Comparison of ENCODE assay signal across 21 cellular contexts in the genomic region with DNA sequence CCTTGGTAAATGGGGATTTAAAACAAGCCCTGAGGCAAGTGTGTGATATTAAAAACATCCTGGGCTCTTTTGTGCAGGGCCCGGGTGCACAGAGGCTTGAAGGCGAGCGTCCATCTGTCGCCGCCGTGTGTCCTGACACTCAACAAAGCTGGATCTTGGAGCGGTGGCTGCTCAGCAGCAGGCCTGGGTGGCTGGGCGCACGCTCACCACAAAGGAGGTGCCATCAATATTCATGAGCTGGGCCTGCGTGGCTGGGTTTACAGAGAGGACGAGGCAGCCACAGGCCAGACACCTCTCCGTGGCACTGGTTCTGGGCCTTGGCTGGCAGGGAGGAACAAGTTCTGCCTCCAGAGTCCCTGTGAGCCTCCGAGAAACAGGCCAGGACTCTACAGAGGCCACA. TPM values are rescaled to one million over a fixed set of nuclear protein-coding genes. Genes with fewer than 3 reads are reported as not detected.
A peak's percentile ranks its signal among the peaks of the same experiment; 100 is the strongest.
DNase-seq lines count a peak whose midpoint lies in the region; ATAC-seq and TF ChIP-seq lines count a peak whose summit lies in the region.
"Had no signal": no experiment of that assay in that cellular context is flagged by ENCODE, and none has a peak within 500 bp of the region (broad histone marks: within the 10 kb centered on the region; RNA-seq: fewer than 3 reads in every experiment).

No MANE protein-coding gene starts in this region.

- no peaks in the 10 kb centered on the region for H4K20me1 ChIP-seq in neural cell (ENCODE audit: insufficient read depth)

- ATAC-seq in HG03108 (IDR thresholded peaks at IDR 0.05; ENCODE audit: unreplicated experiment): no peak
- ATAC-seq: right lobe of liver had no signal

- no peaks in the 10 kb centered on the region; the same call in none of the 2 replicates for H3K27me3 ChIP-seq in HUES48 (ENCODE audit: control insufficient read depth, insufficient read depth, low read length)
- no peaks in the 10 kb centered on the region for H3K27me3 ChIP-seq in neural cell (ENCODE audit: insufficient read depth, low read depth, low read length)
- no peaks in the 10 kb centered on the region for H3K27me3 ChIP-seq in vagina
- H3K27me3 ChIP-seq: right lobe of liver had no signal

- H3K9me3 ChIP-seq in HUES48 (ENCODE audit: control insufficient read depth, insufficient read depth, low read length) (no peaks in the 10 kb centered on the region), neural cell (ENCODE audit: low read length) (no peaks in the 10 kb centered on the region), vagina (no peaks in the 10 kb centered on the region)
- H3K9me3 ChIP-seq: heart left ventricle, right lobe of liver, uterus had no signal

- H3K36me3 ChIP-seq in HUES48 (ENCODE audit: control insufficient read depth, insufficient read depth, low read length) (no peaks in the 10 kb centered on the region), neural cell (ENCODE audit: insufficient read depth, low read length) (no peaks in the 10 kb centered on the region), vagina (no peaks in the 10 kb centered on the region)
- H3K36me3 ChIP-seq: heart left ventricle, right lobe of liver, uterus had no signal

- DNase-seq in Ammon's horn (ENCODE audit: low spot score): peak; percentile 77
- no peak for DNase-seq in stimulated activated CD4-positive, alpha-beta T cell treated with anti-CD3 and anti-CD28 coated beads, Interleukin-12 subunit alpha, Interleukin-12 subunit beta, amount 100 ng/mL, for 4 hours
- no peak for DNase-seq in vagina (ENCODE audit: extremely low spot score in 2 of 2)
- no peak for DNase-seq in EL
- DNase-seq: ACHN; activated CD4-positive, alpha-beta T cell treated with anti-CD3 and anti-CD28 coated beads for 48 hours; GM23248; immature natural killer cell; NCI-H2029; right lobe of liver; Right ventricle myocardium superior; uterus had no signal

- no peak for TF ChIP-seq RAD21 in neural cell (conservative IDR thresholded peaks at IDR 0.05)

- H3K4me1 Mint-ChIP-seq in brain: peaks cover 74% of the 10 kb centered on the region

- no peak for TF ChIP-seq EP300 in neural cell (conservative IDR thresholded peaks at IDR 0.05; ENCODE audit: poor library complexity, severe bottlenecking)

- no peaks in the 10 kb centered on the region for H3K9me2 ChIP-seq in neural cell (ENCODE audit: insufficient read depth, low read length)

- H3K4me3 ChIP-seq in HUES48 (ENCODE audit: low read depth, low read length): no peak overlapping the region
- no peak overlapping the region for H3K4me3 ChIP-seq in neural cell (ENCODE audit: low read length)
- H3K4me3 ChIP-seq in vagina: no peak overlapping the region
- H3K4me3 ChIP-seq: coronary artery, GM23248, heart left ventricle, right lobe of liver, uterus had no signal

- peak overlapping the region; percentile 81 to 100 (median 100) for H3K27ac Mint-ChIP-seq in brain

- TF ChIP-seq CTCF in brain (conservative IDR thresholded peaks at IDR 0.05): no peak
- TF ChIP-seq CTCF in neural cell (IDR thresholded peaks at IDR 0.05; ENCODE audit: poor library complexity, severe bottlenecking): no peak
- TF ChIP-seq CTCF in vagina (IDR thresholded peaks at IDR 0.05): no peak

- H3K9me3 Mint-ChIP-seq in brain: peaks cover 0 to 4% (median 0%) of the 10 kb centered on the region in 5 experiments
- H3K9me3 Mint-ChIP-seq: immature natural killer cell had no signal

- intact Hi-C loops in vagina (cut with DNase I): no loop called here

- no peak overlapping the region for H3K27ac ChIP-seq in HUES48 (ENCODE audit: low read depth, low read length)
- H3K27ac ChIP-seq in neural cell (ENCODE audit: low read length): no peak overlapping the region
- no peak overlapping the region for H3K27ac ChIP-seq in vagina
- H3K27ac ChIP-seq: coronary artery, GM23248, heart left ventricle, right lobe of liver, uterus had no signal

- H3K4me1 ChIP-seq in HUES48 (ENCODE audit: control insufficient read depth, insufficient read depth, low read length) (peaks cover 16% of the 10 kb centered on the region), vagina (no peaks in the 10 kb centered on the region)
- H3K4me1 ChIP-seq: right lobe of liver, uterus had no signal

- TF ChIP-seq POLR2A in vagina (IDR thresholded peaks at IDR 0.05): no peak

- H3K36me3 Mint-ChIP-seq in brain: no peaks in the 10 kb centered on the region
- H3K36me3 Mint-ChIP-seq: immature natural killer cell had no signal

- H3K9ac ChIP-seq in HUES48 (ENCODE audit: low read depth, low read length) (0 out of 2 replicates have a peak overlapping the region, but pooled peaks have one; percentile 18), neural cell (ENCODE audit: low read length) (peak overlapping the region; percentile 20)
- H3K9ac ChIP-seq: GM23248 had no signal

- H3F3A ChIP-seq in neural cell (ENCODE audit: insufficient read depth, low read length, poor library complexity, severe bottlenecking): no peaks in the 10 kb centered on the region

- H2AFZ ChIP-seq in neural cell (ENCODE audit: low read depth, low read length): no peak overlapping the region
- H2AFZ ChIP-seq: GM23248 had no signal

- H3K79me2 ChIP-seq in neural cell (replicated peaks; ENCODE audit: insufficient read depth, low read length): no peaks in the 10 kb centered on the region

- H3K4me3 Mint-ChIP-seq in brain: peak overlapping the region in 4 of 5 experiments; percentile 46 to 76 (median 49)
- H3K4me3 Mint-ChIP-seq: immature natural killer cell had no signal

- peaks cover 13% of the 10 kb centered on the region for H3K27me3 Mint-ChIP-seq in brain

- no peak overlapping the region for H3K4me2 ChIP-seq in neural cell (ENCODE audit: low read length)

TF ChIP-seq in neural cell, 6 proteins besides CTCF, POLR2A, EP300 and RAD21:
- TF ChIP-seq, protein P1, sequence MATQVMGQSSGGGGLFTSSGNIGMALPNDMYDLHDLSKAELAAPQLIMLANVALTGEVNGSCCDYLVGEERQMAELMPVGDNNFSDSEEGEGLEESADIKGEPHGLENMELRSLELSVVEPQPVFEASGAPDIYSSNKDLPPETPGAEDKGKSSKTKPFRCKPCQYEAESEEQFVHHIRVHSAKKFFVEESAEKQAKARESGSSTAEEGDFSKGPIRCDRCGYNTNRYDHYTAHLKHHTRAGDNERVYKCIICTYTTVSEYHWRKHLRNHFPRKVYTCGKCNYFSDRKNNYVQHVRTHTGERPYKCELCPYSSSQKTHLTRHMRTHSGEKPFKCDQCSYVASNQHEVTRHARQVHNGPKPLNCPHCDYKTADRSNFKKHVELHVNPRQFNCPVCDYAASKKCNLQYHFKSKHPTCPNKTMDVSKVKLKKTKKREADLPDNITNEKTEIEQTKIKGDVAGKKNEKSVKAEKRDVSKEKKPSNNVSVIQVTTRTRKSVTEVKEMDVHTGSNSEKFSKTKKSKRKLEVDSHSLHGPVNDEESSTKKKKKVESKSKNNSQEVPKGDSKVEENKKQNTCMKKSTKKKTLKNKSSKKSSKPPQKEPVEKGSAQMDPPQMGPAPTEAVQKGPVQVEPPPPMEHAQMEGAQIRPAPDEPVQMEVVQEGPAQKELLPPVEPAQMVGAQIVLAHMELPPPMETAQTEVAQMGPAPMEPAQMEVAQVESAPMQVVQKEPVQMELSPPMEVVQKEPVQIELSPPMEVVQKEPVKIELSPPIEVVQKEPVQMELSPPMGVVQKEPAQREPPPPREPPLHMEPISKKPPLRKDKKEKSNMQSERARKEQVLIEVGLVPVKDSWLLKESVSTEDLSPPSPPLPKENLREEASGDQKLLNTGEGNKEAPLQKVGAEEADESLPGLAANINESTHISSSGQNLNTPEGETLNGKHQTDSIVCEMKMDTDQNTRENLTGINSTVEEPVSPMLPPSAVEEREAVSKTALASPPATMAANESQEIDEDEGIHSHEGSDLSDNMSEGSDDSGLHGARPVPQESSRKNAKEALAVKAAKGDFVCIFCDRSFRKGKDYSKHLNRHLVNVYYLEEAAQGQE (IDR thresholded peaks at IDR 0.05; ENCODE audit: borderline replicate concordance): no peak
- TF ChIP-seq EZH2 (IDR thresholded peaks at IDR 0.05; ENCODE audit: borderline replicate concordance, insufficient read depth, low read length, poor library complexity, severe bottlenecking): no peak
- no peak for TF ChIP-seq POLR2AphosphoS5 (IDR thresholded peaks at IDR 0.05)
- no peak for TF ChIP-seq SMC3 (conservative IDR thresholded peaks at IDR 0.05; ENCODE audit: poor library complexity)
- TF ChIP-seq MXI1 (conservative IDR thresholded peaks at IDR 0.05; ENCODE audit: poor library complexity, severe bottlenecking): no peak
- no peak for TF ChIP-seq TAF1 (IDR thresholded peaks at IDR 0.05; ENCODE audit: low read depth)

RNA-seq across cellular contexts. Expression of a gene that starts 22.1 kb away (rescaled TPM):
- not detected for polyA plus RNA-seq in brain (ENCODE audit: insufficient read depth, low read depth, low replicate concordance)
- polyA plus RNA-seq in neural cell: not detected in 2 replicates
- not detected in 2 replicates for polyA minus RNA-seq in neural cell
- not detected for total RNA-seq in vagina
- total RNA-seq: fibroblast of lung, GM23248, heart left ventricle, liver, omental fat pad, right lobe of liver, Right ventricle myocardium superior, uterus had no signal
- polyA plus RNA-seq: fibroblast of lung, GM23248, heart left ventricle, immature natural killer cell, liver had no signal

RNA-seq across cellular contexts. Expression of a gene that starts 32.2 kb away (rescaled TPM):
- polyA plus RNA-seq in brain (ENCODE audit: insufficient read depth, low read depth, low replicate concordance): 0.20 TPM
- not detected in 2 replicates for polyA plus RNA-seq in neural cell
- not detected in 2 replicates for polyA minus RNA-seq in neural cell
- total RNA-seq in vagina: 2.5 TPM

RNA-seq across cellular contexts. Expression of a gene that starts 46.7 kb away (rescaled TPM):
- polyA plus RNA-seq in brain (ENCODE audit: insufficient read depth, low read depth, low replicate concordance) (45.2 TPM), neural cell (54.8 and 56.4 TPM in 2 replicates)
- polyA minus RNA-seq in neural cell: 75.0 and 76.5 TPM in 2 replicates
- total RNA-seq in vagina: 30.2 TPM

RNA-seq across cellular contexts. Expression of a gene that starts 58.4 kb away (rescaled TPM):
- polyA plus RNA-seq in brain (ENCODE audit: insufficient read depth, low read depth, low replicate concordance) (47.3 TPM), neural cell (40.9 and 42.8 TPM in 2 replicates)
- 86.7 and 87.6 TPM in 2 replicates for polyA minus RNA-seq in neural cell
- total RNA-seq in vagina: 58.7 TPM
